In genomic region chr17:72661093-72661944, GRCh38 we compare ENCODE assay signal across 10 cellular contexts.
A peak's percentile ranks its signal among the peaks of the same experiment; 100 is the strongest.
DNase-seq lines count a peak whose midpoint lies in the region; FAIRE-seq and TF ChIP-seq lines count a peak whose summit lies in the region.
"Had no signal": no experiment of that assay in that cellular context is flagged by ENCODE, and none has a peak within 500 bp of the region (broad histone marks: within the 10 kb centered on the region; RNA-seq: fewer than 3 reads in every experiment).

No MANE protein-coding gene starts in this region.

- peak; percentile 36 for FAIRE-seq in HTR-8/SVneo (lab: Jason Lieb, UNC)

- no peak overlapping the region for H3K27ac ChIP-seq in coronary artery
- H3K27ac ChIP-seq: neutrophil, SJSA1 had no signal

- DNase-seq in Ammon's horn (ENCODE audit: low spot score) (peak; percentile 35), HTR-8/SVneo (ENCODE audit: insufficient read length, low spot score) (no peak), SW480 (ENCODE audit: low spot score) (peak; percentile 99), kidney tubule cell (ENCODE audit: low spot score) (peak; percentile 45), coronary artery (ENCODE audit: low spot score) (no peak), NCI-H1694 treated with DMSO at 0.1 percent for 48 hours (lab: John Stamatoyannopoulos, UW) (no peak), epidermal melanocyte (ENCODE audit: insufficient read length, low spot score) (no peak), CD1c-positive myeloid dendritic cell (ENCODE audit: extremely low spot score) (no peak)

- TF ChIP-seq CTCF in coronary artery (IDR thresholded peaks at IDR 0.05) = no peak

- no peak overlapping the region for H3K4me3 ChIP-seq in coronary artery
- H3K4me3 ChIP-seq: SJSA1 had no signal

Comparison
In these comparisons a context has a peak if more than half of its experiments do, and no peak if none do; other contexts are left out.
1. DNase-seq: peak in Ammon's horn (single experiment), SW480 (single experiment) and kidney tubule cell (single experiment); none in HTR-8/SVneo (single experiment), coronary artery (single experiment), NCI-H1694 treated with DMSO at 0.1 percent for 48 hours (single experiment), epidermal melanocyte (single experiment) and CD1c-positive myeloid dendritic cell (single experiment).